ENCODE assay signal across 8 cellular contexts in genomic region chr14:100374891-100375272, GRCh38. TPM values are rescaled to one million over a fixed set of nuclear protein-coding genes. Genes with fewer than 3 reads are reported as not detected.
DNase-seq lines count a peak whose midpoint lies in the region; ATAC-seq, FAIRE-seq and TF ChIP-seq lines count a peak whose summit lies in the region.

No MANE protein-coding gene starts in this region.

- H3K27ac ChIP-seq in 22Rv1 (peak overlapping the region; percentile 70; the same call in 1 of the 2 replicates), HL-60 (replicated peaks) (peak overlapping the region; percentile 89), breast epithelium (peak overlapping the region; percentile 78 to 95)

- H3K9me3 ChIP-seq in breast epithelium = no peaks in the 10 kb centered on the region

- no peaks in the 10 kb centered on the region for H3K9me3 Mint-ChIP-seq in mesothelial cell of epicardium

- no peak for TF ChIP-seq POLR2A in breast epithelium (IDR thresholded peaks at IDR 0.05)

- no peak for DNase-seq in HL-60 (ENCODE audit: low read depth in 1 of 2, low spot score in 1 of 2)
- DNase-seq in breast epithelium (ENCODE audit: low spot score in 2 of 2) = no peak
- no peak for DNase-seq in mesothelial cell of epicardium (ENCODE audit: low spot score in 2 of 2, unreplicated experiment in 2 of 2)
- no peak for DNase-seq in RCC 7860 (ENCODE audit: low spot score)
- no peak for DNase-seq in stimulated activated CD4-positive, alpha-beta T cell treated with anti-CD3 and anti-CD28 coated beads, Interleukin-4, amount 100 ng/mL, for 4 hours

- no peak for FAIRE-seq in RCC 7860 (lab: Jason Lieb, UNC)

- TF ChIP-seq CTCF in 22Rv1 (IDR thresholded peaks at IDR 0.05) (no peak), HL-60 (IDR thresholded peaks at IDR 0.05; ENCODE audit: insufficient read depth, low read length) (no peak), breast epithelium (IDR thresholded peaks at IDR 0.05) (no peak), mesothelial cell of epicardium (IDR thresholded peaks at IDR 0.05; ENCODE audit: unreplicated experiment) (no peak)

- ATAC-seq in GM18870 (IDR thresholded peaks at IDR 0.05; ENCODE audit: unreplicated experiment) = no peak
- ATAC-seq in HG03280 (IDR thresholded peaks at IDR 0.05; ENCODE audit: unreplicated experiment) = no peak

- no peaks in the 10 kb centered on the region for H3K36me3 Mint-ChIP-seq in mesothelial cell of epicardium

- intact Hi-C loops in breast epithelium (cut with DNase I; ENCODE audit: low total_unique reads) = loop anchor here (10.0 kb wide), 1 partner anchor 70 kb away; the partner anchor contains the start of gene SLC25A29

- H3K27me3 Mint-ChIP-seq in mesothelial cell of epicardium (ENCODE audit: low read depth) = no peaks in the 10 kb centered on the region

- H3K27me3 ChIP-seq in HL-60 (ENCODE audit: insufficient read depth, poor library complexity, severe bottlenecking) (no peaks in the 10 kb centered on the region), breast epithelium (no peaks in the 10 kb centered on the region)

- no peaks in the 10 kb centered on the region for H3K36me3 ChIP-seq in breast epithelium

- peaks cover 44% of the 10 kb centered on the region for H3K4me1 Mint-ChIP-seq in mesothelial cell of epicardium

- peak overlapping the region; percentile 100 for H3K27ac Mint-ChIP-seq in mesothelial cell of epicardium

- H3K4me3 ChIP-seq in HL-60 (replicated peaks; ENCODE audit: insufficient read depth, low read length) = peak overlapping the region; percentile 91
- peak overlapping the region; percentile 57 to 95 (median 79) for H3K4me3 ChIP-seq in breast epithelium

- H3K4me1 ChIP-seq in breast epithelium = peaks cover 0 to 10% of the 10 kb centered on the region in 2 donors

- peak overlapping the region; percentile 90 for H3K4me3 Mint-ChIP-seq in mesothelial cell of epicardium

RNA-seq across cellular contexts. Expression of gene WDR25, which starts 1.4 kb away (rescaled TPM):
- 10 to 100 TPM in 2 of 3 donors, 1 to 10 TPM in 1; 8.0 to 14.2 (median 12.5) TPM for total RNA-seq in breast epithelium
- total RNA-seq in mesothelial cell of epicardium = 12.7 to 13.8 TPM (median 12.9 TPM) in 3 replicates

RNA-seq across cellular contexts. Expression of gene SLC25A47, which starts 51.7 kb away (rescaled TPM):
- total RNA-seq in breast epithelium (under 1 TPM in 1 of 3 donors, not detected in 2; 0.16 TPM), mesothelial cell of epicardium (0.14 TPM in 1 of 3 replicates, not detected in the others)
